In the genomic region with DNA sequence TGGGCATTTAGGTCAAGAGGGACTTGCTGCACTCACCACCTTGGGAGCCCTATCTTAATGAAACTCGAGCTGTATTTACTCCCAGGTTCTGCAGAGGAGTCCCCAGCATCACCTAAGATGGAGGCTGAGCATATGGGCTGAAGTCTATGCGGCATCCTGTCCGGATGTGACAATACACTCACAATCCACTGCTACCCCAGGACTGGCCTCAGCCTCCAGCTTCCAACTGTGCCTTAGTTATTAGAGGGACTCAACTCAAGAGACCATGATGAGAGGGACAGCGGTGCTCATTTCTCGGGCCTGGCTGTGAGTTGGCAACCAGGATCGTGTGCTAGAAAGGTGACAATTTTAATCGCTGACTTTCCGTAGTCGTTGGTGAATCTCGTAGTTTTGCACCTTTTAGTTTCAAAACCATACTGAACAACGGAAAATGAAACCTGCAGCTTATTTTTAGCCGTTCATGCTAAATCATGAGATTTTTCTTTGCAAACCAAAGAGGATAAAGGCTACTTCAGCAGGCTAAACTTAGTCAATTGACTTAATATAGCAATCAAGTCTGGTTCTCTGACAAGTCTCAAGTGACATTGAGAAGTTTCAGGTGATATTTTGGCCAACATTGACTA, we compare ENCODE assay signal across 10 cellular contexts. TPM values are rescaled to one million over a fixed set of nuclear protein-coding genes. Genes with fewer than 3 reads are reported as not detected.
DNase-seq lines count a peak whose midpoint lies in the region; ATAC-seq and TF ChIP-seq lines count a peak whose summit lies in the region.
"Had no signal": no experiment of that assay in that cellular context is flagged by ENCODE, and none has a peak within 500 bp of the region (broad histone marks: within the 10 kb centered on the region; RNA-seq: fewer than 3 reads in every experiment).

No MANE protein-coding gene starts in this region.

- H3K9me3 ChIP-seq in sigmoid colon, result no peaks in the 10 kb centered on the region
- H3K9me3 ChIP-seq in BE2C, result no peaks in the 10 kb centered on the region

- H3K36me3 Mint-ChIP-seq in activated T-cell treated with anti-CD3 and anti-CD28 coated beads, Interleukin-2, amount 50 U/mL, for 72 hours (ENCODE audit: insufficient read depth in 2 of 2), result peaks cover 0 to 2% of the 10 kb centered on the region in 2 donors

- no peaks in the 10 kb centered on the region for H3K9me3 Mint-ChIP-seq in activated T-cell treated with anti-CD3 and anti-CD28 coated beads, Interleukin-2, amount 50 U/mL, for 72 hours

- H3K4me1 Mint-ChIP-seq in activated T-cell treated with anti-CD3 and anti-CD28 coated beads, Interleukin-2, amount 50 U/mL, for 72 hours (ENCODE audit: low read depth), result peaks cover 54% of the 10 kb centered on the region

- peak overlapping the region; percentile 81 for H3K4me3 ChIP-seq in GM12865 (ENCODE audit: low read depth, low read length)
- H3K4me3 ChIP-seq in sigmoid colon, result no peak overlapping the region
- no peak overlapping the region for H3K4me3 ChIP-seq in BE2C (ENCODE audit: low read depth, low read length)

- no peak overlapping the region for H3K27ac ChIP-seq in sigmoid colon

- H3K4me3 Mint-ChIP-seq in activated T-cell treated with anti-CD3 and anti-CD28 coated beads, Interleukin-2, amount 50 U/mL, for 72 hours, result peak overlapping the region; percentile 46 to 74

- TF ChIP-seq EP300 in sigmoid colon (IDR thresholded peaks at IDR 0.05), result no peak

- DNase-seq in GM12865 (ENCODE audit: low read depth) (peak; percentile 93), sigmoid colon (no peak), NAMALWA (ENCODE audit: low spot score) (no peak), BE2C (no peak), foreskin melanocyte (no peak)
- DNase-seq in activated T-cell treated with anti-CD3 and anti-CD28 coated beads, Interleukin-2, amount 50 U/mL, for 72 hours, result peak; percentile 16 to 44
- DNase-seq: glutamatergic neuron, NCI-H2171 had no signal

- no peak for TF ChIP-seq CTCF in GM12865 (IDR thresholded peaks at IDR 0.05; ENCODE audit: insufficient read depth, low read depth, low read length, missing control alignments)
- no peak for TF ChIP-seq CTCF in sigmoid colon (IDR thresholded peaks at IDR 0.05)
- TF ChIP-seq CTCF in BE2C (IDR thresholded peaks at IDR 0.05; ENCODE audit: low read depth, low read length), result no peak

- H3K36me3 ChIP-seq in sigmoid colon (no peaks in the 10 kb centered on the region), BE2C (no peaks in the 10 kb centered on the region)

- no peaks in the 10 kb centered on the region for H3K27me3 Mint-ChIP-seq in activated T-cell treated with anti-CD3 and anti-CD28 coated beads, Interleukin-2, amount 50 U/mL, for 72 hours (ENCODE audit: low read depth)

- ATAC-seq in GM19397 (IDR thresholded peaks at IDR 0.05; ENCODE audit: unreplicated experiment) (peak; percentile 46), HG03108 (IDR thresholded peaks at IDR 0.05; ENCODE audit: unreplicated experiment) (peak; percentile 43)
- peak; percentile 56 to 81 for ATAC-seq in activated T-cell treated with anti-CD3 and anti-CD28 coated beads, Interleukin-2, amount 50 U/mL, for 72 hours (replicated peaks in 1 of 2)

- intact Hi-C loops in sigmoid colon (cut with DNase I), result no loop called here

- H3K27me3 ChIP-seq in sigmoid colon (no peaks in the 10 kb centered on the region), BE2C (no peaks in the 10 kb centered on the region)

- H3K27ac Mint-ChIP-seq in activated T-cell treated with anti-CD3 and anti-CD28 coated beads, Interleukin-2, amount 50 U/mL, for 72 hours, result peak overlapping the region; percentile 91

- 87 to 90% methylated on average over 12 of the region's 12 CpGs for WGBS in sigmoid colon, 2 donors

- H3K4me1 ChIP-seq in sigmoid colon (peaks cover 0 to 16% (median 3%) of the 10 kb centered on the region in 4 donors), BE2C (peaks cover 7% of the 10 kb centered on the region; the same call in 1 of the 2 replicates)

- no peak for TF ChIP-seq POLR2A in sigmoid colon (IDR thresholded peaks at IDR 0.05)

RNA-seq across cellular contexts. Expression of gene ZBTB38, which starts 11.1 kb away (rescaled TPM):
- 10 to 100 TPM; 50.7 to 82.9 TPM for total RNA-seq in activated T-cell treated with anti-CD3 and anti-CD28 coated beads, Interleukin-2, amount 50 U/mL, for 72 hours
- total RNA-seq in sigmoid colon, result 100 to 1,000 TPM; 150 to 178 (median 155) TPM
- polyA plus RNA-seq in sigmoid colon, result 10 to 100 TPM; 16.8 to 23.1 (median 19.9) TPM
- 45.6 TPM for polyA plus RNA-seq in BE2C (2012; ENCODE audit: insufficient read depth, insufficient read length, low read depth)

Comparison
In these comparisons a context has a peak if more than half of its experiments do, and no peak if none do; other contexts are left out.
1. DNase-seq: peak in GM12865 (single experiment) and activated T-cell treated with anti-CD3 and anti-CD28 coated beads, Interleukin-2, amount 50 U/mL, for 72 hours (2 of 2); none in sigmoid colon (single experiment), NAMALWA (single experiment), BE2C (single experiment) and foreskin melanocyte (single experiment).
2. Peak in every context shown above with its lines, with median percentiles within 50 percentile points of each other: ATAC-seq.